Comparison of ENCODE assay signal across 8 cellular contexts in the genomic region with DNA sequence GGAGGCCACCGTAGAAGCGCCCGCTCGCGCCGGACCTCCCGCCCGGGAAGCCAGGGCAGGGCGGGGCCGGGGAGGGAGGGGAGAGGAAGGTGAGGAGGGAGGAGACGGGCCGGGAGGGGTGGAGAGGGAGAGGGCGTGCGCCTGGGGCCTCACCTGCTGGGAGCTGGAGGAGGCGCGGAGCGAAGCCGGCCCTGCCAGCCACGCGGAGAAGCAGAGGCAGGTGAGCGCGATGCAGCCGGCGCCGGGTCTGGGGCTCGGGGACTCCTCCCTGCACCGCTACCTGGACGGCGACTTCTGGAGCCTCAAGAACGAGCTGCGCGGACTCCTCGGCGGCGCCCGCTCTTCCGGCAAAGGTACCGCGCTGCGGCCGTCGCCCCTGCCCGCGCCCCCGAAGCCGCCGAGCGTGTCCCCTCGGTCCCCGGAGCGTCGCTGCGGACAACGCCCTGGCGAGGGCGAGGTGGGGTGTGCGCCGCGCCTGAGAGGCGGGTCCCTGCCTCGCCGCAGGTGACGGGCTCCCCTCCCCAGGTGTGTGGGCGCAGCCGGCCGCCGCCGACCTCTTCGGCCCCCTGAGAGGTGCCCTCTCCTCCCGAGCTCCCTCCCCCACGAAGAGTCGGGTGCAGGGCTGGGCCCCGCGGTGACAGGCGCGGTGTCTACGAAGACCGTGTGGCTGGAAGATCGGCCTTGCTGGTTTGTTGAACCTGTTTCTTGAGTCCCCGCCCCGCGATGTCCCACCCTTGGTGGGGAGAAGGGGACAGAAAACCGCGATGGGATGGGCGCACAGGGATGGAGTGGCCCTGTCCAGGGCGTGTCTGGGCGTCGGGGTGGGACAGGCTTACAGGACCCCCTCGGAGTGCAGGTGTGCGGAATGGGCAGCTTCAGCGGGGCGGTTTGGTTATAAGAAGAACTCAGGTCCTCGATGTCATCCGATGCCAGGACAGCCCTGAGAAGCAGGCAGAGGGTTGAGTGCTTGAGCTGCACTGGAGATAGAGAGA. TPM values are rescaled to one million over a fixed set of nuclear protein-coding genes. Genes with fewer than 3 reads are reported as not detected.
DNase-seq lines count a peak whose midpoint lies in the region; TF ChIP-seq lines count a peak whose summit lies in the region.

Gene ACOXL, plus strand, starts transcription at position 152 of the 992 bp plus-strand sequence. CDS start 35,817 bp downstream, outside the sequence.

- peak; percentile 34 for DNase-seq in NCI-H2196 (lab: John Stamatoyannopoulos, UW; ENCODE audit: unreplicated experiment)
- DNase-seq in NCI-H2196 treated with DMSO at 0.1 percent for 48 hours (lab: John Stamatoyannopoulos, UW; ENCODE audit: unreplicated experiment) = no peak
- DNase-seq in SW480 (ENCODE audit: low spot score) = peak; percentile 67
- peak; percentile 67 for DNase-seq in hepatocyte (ENCODE audit: low spot score)
- no peak for DNase-seq in smooth muscle cell (lab: John Stamatoyannopoulos, UW; ENCODE audit: unreplicated experiment)
- DNase-seq in A172 (ENCODE audit: low spot score) = no peak
- DNase-seq in UCSD-AML1 (lab: John Stamatoyannopoulos, UW; ENCODE audit: unreplicated experiment) = no peak
- DNase-seq in WERI-Rb-1 = no peak

- no peak within 1 kb of the TSS for H3K9ac ChIP-seq in smooth muscle cell (ENCODE audit: low read depth)

- no peaks in the 10 kb centered on the region for H3K9me2 ChIP-seq in hepatocyte (replicated peaks; ENCODE audit: insufficient read depth)

- H4K20me1 ChIP-seq in hepatocyte (ENCODE audit: insufficient read depth, poor library complexity, severe bottlenecking) (no peaks in the 10 kb centered on the region), smooth muscle cell (ENCODE audit: low read depth) (no peaks in the 10 kb centered on the region)

- H3K36me3 ChIP-seq in hepatocyte (replicated peaks; ENCODE audit: insufficient read depth, low read depth) (no peaks in the 10 kb centered on the region), smooth muscle cell (ENCODE audit: low read depth) (no peaks in the 10 kb centered on the region), WERI-Rb-1 (no peaks in the 10 kb centered on the region)

- H3K27me3 ChIP-seq in hepatocyte (peaks cover 78% of the 10 kb centered on the region), smooth muscle cell (ENCODE audit: low read depth) (peaks cover 70% of the 10 kb centered on the region), WERI-Rb-1 (ENCODE audit: insufficient read depth, low read depth, severe bottlenecking) (peaks cover 99% of the 10 kb centered on the region)

- H3K27ac ChIP-seq in hepatocyte (no peak within 1 kb of the TSS), smooth muscle cell (ENCODE audit: low read depth) (no peak within 1 kb of the TSS), WERI-Rb-1 (no peak within 1 kb of the TSS)

- peak within 1 kb of the TSS; percentile 63 for H2AFZ ChIP-seq in hepatocyte
- H2AFZ ChIP-seq in smooth muscle cell (ENCODE audit: low read depth) = no peak within 1 kb of the TSS

- H3K4me2 ChIP-seq in hepatocyte (peak within 1 kb of the TSS; percentile 95), smooth muscle cell (peak within 1 kb of the TSS; percentile 82)

- peak within 1 kb of the TSS; percentile 2 for H3K4me3 ChIP-seq in hepatocyte
- H3K4me3 ChIP-seq in smooth muscle cell = peak within 1 kb of the TSS; percentile 41
- H3K4me3 ChIP-seq in WERI-Rb-1 (ENCODE audit: low read depth, low read length) = no peak within 1 kb of the TSS

- H3K9me3 ChIP-seq in hepatocyte (ENCODE audit: low read depth) (no peaks in the 10 kb centered on the region), smooth muscle cell (replicated peaks; ENCODE audit: low read depth) (no peaks in the 10 kb centered on the region), WERI-Rb-1 (ENCODE audit: severe bottlenecking) (no peaks in the 10 kb centered on the region)

- 3% methylated on average over 67 of the region's 94 CpGs for WGBS in hepatocyte (ENCODE audit: low lambda C conversion rate, missing lambda C conversion rate)
- WGBS in smooth muscle cell (ENCODE audit: low lambda C conversion rate) = 2% methylated on average over 40 of the region's 94 CpGs

- H3K4me1 ChIP-seq in hepatocyte (ENCODE audit: insufficient read depth) = peaks cover 10% of the 10 kb centered on the region
- peaks cover 6% of the 10 kb centered on the region for H3K4me1 ChIP-seq in smooth muscle cell (ENCODE audit: low read depth)

- TF ChIP-seq CTCF in hepatocyte (IDR thresholded peaks at IDR 0.05; ENCODE audit: poor library complexity) = no peak
- no peak for TF ChIP-seq CTCF in smooth muscle cell (IDR thresholded peaks at IDR 0.05; ENCODE audit: borderline replicate concordance, insufficient read depth, poor library complexity, severe bottlenecking)
- TF ChIP-seq CTCF in WERI-Rb-1 (IDR thresholded peaks at IDR 0.05; ENCODE audit: low read depth, low read length) = no peak

- no peaks in the 10 kb centered on the region for H3K79me2 ChIP-seq in hepatocyte
- H3K79me2 ChIP-seq in smooth muscle cell (ENCODE audit: low read depth) = no peaks in the 10 kb centered on the region

- H3F3A ChIP-seq in smooth muscle cell (ENCODE audit: low read depth) = no peaks in the 10 kb centered on the region

RNA-seq across cellular contexts. Expression of gene ACOXL, which starts in this region (rescaled TPM):
- 0.23 and 0.36 TPM in 2 replicates for total RNA-seq in hepatocyte
- polyA plus RNA-seq in hepatocyte = 0.57 and 1.1 TPM in 2 replicates
- total RNA-seq in smooth muscle cell = not detected in 2 replicates
- polyA plus RNA-seq in smooth muscle cell = 0.18 TPM in 1 of 2 replicates, not detected in the other
- not detected in 2 replicates for total RNA-seq in A172 (2014; rRNA removed; shearing (Covaris generic))

Comparison
In these comparisons a context has a peak if more than half of its experiments do, and no peak if none do; other contexts are left out.
1. DNase-seq: peak in NCI-H2196 (single experiment), SW480 (single experiment) and hepatocyte (single experiment); none in NCI-H2196 treated with DMSO at 0.1 percent for 48 hours (single experiment), smooth muscle cell (single experiment), A172 (single experiment), UCSD-AML1 (single experiment) and WERI-Rb-1 (single experiment).